ENCODE assay signal across 1 cellular context in the genomic region with DNA sequence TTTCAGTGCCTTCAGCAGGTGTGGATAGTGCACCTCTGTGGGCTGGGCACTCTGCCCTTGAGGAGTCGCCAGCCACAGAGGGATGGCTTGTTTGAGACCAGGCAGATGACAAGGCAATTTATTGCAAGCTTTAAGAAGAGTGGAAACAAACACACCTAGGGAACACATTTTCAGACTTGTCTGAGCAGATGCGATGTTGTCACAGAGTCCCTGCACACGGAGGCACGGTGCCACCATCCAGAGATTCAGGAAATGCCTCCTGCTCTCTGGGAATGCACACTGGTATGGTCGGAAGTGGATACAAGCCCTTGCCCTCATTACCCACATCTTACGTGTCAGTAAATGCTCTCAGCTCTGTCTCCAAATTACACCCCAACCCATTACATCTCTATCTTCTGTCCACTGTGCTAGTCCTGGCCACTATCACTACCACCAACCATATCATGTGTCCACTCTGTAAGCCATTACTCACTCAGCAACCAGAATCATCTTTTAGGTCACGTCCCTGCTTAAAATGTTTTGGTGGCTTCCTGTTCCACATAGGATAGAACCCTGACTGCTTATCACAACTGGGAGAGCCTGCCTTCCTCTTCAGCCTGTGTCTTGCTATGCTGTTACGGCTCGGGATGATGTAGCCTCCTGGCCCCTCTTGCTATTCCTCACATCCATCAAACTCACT.
A peak's percentile ranks its signal among the peaks of the same experiment; 100 is the strongest.
TF ChIP-seq lines count a peak whose summit lies in the region.

No MANE protein-coding gene starts in this region.

TF ChIP-seq in liver, 16 proteins besides CTCF, POLR2A, EP300 and RAD21 (continued from another document):
- TF ChIP-seq, protein P1, sequence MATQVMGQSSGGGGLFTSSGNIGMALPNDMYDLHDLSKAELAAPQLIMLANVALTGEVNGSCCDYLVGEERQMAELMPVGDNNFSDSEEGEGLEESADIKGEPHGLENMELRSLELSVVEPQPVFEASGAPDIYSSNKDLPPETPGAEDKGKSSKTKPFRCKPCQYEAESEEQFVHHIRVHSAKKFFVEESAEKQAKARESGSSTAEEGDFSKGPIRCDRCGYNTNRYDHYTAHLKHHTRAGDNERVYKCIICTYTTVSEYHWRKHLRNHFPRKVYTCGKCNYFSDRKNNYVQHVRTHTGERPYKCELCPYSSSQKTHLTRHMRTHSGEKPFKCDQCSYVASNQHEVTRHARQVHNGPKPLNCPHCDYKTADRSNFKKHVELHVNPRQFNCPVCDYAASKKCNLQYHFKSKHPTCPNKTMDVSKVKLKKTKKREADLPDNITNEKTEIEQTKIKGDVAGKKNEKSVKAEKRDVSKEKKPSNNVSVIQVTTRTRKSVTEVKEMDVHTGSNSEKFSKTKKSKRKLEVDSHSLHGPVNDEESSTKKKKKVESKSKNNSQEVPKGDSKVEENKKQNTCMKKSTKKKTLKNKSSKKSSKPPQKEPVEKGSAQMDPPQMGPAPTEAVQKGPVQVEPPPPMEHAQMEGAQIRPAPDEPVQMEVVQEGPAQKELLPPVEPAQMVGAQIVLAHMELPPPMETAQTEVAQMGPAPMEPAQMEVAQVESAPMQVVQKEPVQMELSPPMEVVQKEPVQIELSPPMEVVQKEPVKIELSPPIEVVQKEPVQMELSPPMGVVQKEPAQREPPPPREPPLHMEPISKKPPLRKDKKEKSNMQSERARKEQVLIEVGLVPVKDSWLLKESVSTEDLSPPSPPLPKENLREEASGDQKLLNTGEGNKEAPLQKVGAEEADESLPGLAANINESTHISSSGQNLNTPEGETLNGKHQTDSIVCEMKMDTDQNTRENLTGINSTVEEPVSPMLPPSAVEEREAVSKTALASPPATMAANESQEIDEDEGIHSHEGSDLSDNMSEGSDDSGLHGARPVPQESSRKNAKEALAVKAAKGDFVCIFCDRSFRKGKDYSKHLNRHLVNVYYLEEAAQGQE (IDR thresholded peaks at IDR 0.05), result peak; percentile 64
- TF ChIP-seq EGR1 (IDR thresholded peaks at IDR 0.05; ENCODE audit: low read depth in 2 of 2) (no peak), MAX (IDR thresholded peaks at IDR 0.05) (no peak), YY1 (IDR thresholded peaks at IDR 0.05) (no peak), GABPA (IDR thresholded peaks at IDR 0.05 in 1 of 2, conservative IDR thresholded peaks at IDR 0.05 in 1 of 2) (no peak), TAF1 (conservative IDR thresholded peaks at IDR 0.05) (no peak), HNF4A (conservative IDR thresholded peaks at IDR 0.05) (no peak)
